In genomic region chr5:81165493-81166119, GRCh38 we compare ENCODE assay signal across 8 cellular contexts.
DNase-seq lines count a peak whose midpoint lies in the region; ATAC-seq and TF ChIP-seq lines count a peak whose summit lies in the region.

No MANE protein-coding gene starts in this region.

- H3K27ac ChIP-seq in SJSA1 (no peak overlapping the region), stomach (no peak overlapping the region)

- H3K4me1 ChIP-seq in SJSA1 (replicated peaks): peaks cover 16% of the 10 kb centered on the region
- no peaks in the 10 kb centered on the region for H3K4me1 ChIP-seq in stomach

- CTCF ChIA-PET in activated naive CD4-positive, alpha-beta T cell treated with anti-CD3 and anti-CD28 coated beads for 36 hours (lab: Charles Lee): interaction anchor here (0.6 to 1.7 kb wide), 10 partner anchors 13 to 478 kb away, joined by 3 to 5 read pairs (median 4); no protein-coding TSS in a partner anchor

- TF ChIP-seq EP300 in stomach (IDR thresholded peaks at IDR 0.05): no peak

- no peaks in the 10 kb centered on the region for H3K9me3 ChIP-seq in SJSA1 (replicated peaks)
- H3K9me3 ChIP-seq in stomach: no peaks in the 10 kb centered on the region

- 35 to 57% (median 44%) methylated on average over 3 of the region's 3 CpGs for WGBS in stomach, 5 donors

- peaks cover 3% of the 10 kb centered on the region for H3K4me1 Mint-ChIP-seq in activated naive CD4-positive, alpha-beta T cell treated with anti-CD3 and anti-CD28 coated beads for 36 hours (ENCODE audit: low read depth)

- H3K4me3 ChIP-seq in Jurkat, Clone E6-1 (ENCODE audit: low read length): no peak overlapping the region
- H3K4me3 ChIP-seq in SJSA1 (no peak overlapping the region), stomach (no peak overlapping the region)

- TF ChIP-seq CTCF in stomach (IDR thresholded peaks at IDR 0.05): peak in 3 of 7 experiments; percentile 18 to 35 (median 31)

- peak; percentile 62 for ATAC-seq in GM19467 (IDR thresholded peaks at IDR 0.05; ENCODE audit: unreplicated experiment)

- no peak for TF ChIP-seq POLR2A in stomach (IDR thresholded peaks at IDR 0.05)

- no peaks in the 10 kb centered on the region for H3K9me3 Mint-ChIP-seq in activated naive CD4-positive, alpha-beta T cell treated with anti-CD3 and anti-CD28 coated beads for 36 hours

- no peak overlapping the region for H3K4me3 Mint-ChIP-seq in activated naive CD4-positive, alpha-beta T cell treated with anti-CD3 and anti-CD28 coated beads for 36 hours

- no peaks in the 10 kb centered on the region for H3K36me3 ChIP-seq in SJSA1
- no peaks in the 10 kb centered on the region for H3K36me3 ChIP-seq in stomach

- DNase-seq in COR-L47 (lab: John Stamatoyannopoulos, UW) (peak; percentile 80), SJSA1 (ENCODE audit: low read depth in 1 of 2, low spot score in 2 of 2) (peak; percentile 56 to 78), head of caudate nucleus (peak; percentile 35 to 84 (median 66)), pulmonary artery endothelial cell (ENCODE audit: low read depth, low spot score) (peak; percentile 45), stomach (no peak)
- peak; percentile 38 for DNase-seq in Jurkat, Clone E6-1 (ENCODE audit: low read depth, low spot score)
- peak; percentile 88 for DNase-seq in activated naive CD4-positive, alpha-beta T cell treated with anti-CD3 and anti-CD28 coated beads for 36 hours

- intact Hi-C loops in activated naive CD4-positive, alpha-beta T cell treated with anti-CD3 and anti-CD28 coated beads for 36 hours (cut with micrococcal nuclease): loop anchor here (1.0 to 10.0 kb wide), 7 partner anchors 204 to 1071 kb away; partner anchors contain the start of gene FAM151B
- intact Hi-C loops in head of caudate nucleus (cut with DNase I) (no loop called here), stomach (cut with DNase I; ENCODE audit: low total_unique reads) (no loop called here)

- H3K27me3 ChIP-seq in SJSA1 (replicated peaks): no peaks in the 10 kb centered on the region
- no peaks in the 10 kb centered on the region for H3K27me3 ChIP-seq in stomach

- no peak overlapping the region for H3K27ac Mint-ChIP-seq in activated naive CD4-positive, alpha-beta T cell treated with anti-CD3 and anti-CD28 coated beads for 36 hours

- H3K36me3 Mint-ChIP-seq in activated naive CD4-positive, alpha-beta T cell treated with anti-CD3 and anti-CD28 coated beads for 36 hours (ENCODE audit: low read depth): no peaks in the 10 kb centered on the region

- no peaks in the 10 kb centered on the region for H3K27me3 Mint-ChIP-seq in activated naive CD4-positive, alpha-beta T cell treated with anti-CD3 and anti-CD28 coated beads for 36 hours (ENCODE audit: low read depth)
